Comparison of ENCODE assay signal across 10 cellular contexts in the genomic region with DNA sequence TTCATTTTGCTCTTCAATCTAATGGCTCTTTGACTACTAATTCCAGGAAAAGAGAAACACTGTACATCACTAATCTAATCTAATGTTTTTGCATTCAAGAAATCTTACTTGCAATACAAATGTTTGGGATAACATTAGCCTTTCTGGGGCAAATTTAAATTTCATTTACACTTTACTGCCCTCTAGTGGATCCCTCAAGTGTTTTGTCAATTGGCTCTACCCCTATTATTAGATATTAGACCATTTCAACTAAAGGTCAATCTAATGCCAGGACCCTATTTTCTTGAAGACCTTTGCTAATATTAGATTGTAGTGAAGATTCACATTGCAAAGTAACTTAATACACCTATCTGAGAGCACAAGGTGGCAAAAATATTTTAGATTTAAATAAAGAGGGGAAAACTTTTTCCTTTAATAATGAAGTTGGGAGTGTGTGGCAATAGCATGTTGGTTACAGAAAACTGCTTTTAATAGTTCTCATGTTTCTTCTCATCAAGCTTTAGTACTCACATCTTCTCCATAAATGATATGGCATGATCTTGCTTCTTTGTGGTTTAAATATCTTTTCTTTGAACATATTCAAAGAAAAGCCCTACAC. TPM values are rescaled to one million over a fixed set of nuclear protein-coding genes. Genes with fewer than 3 reads are reported as not detected.
DNase-seq lines count a peak whose midpoint lies in the region; ATAC-seq and TF ChIP-seq lines count a peak whose summit lies in the region.
"Had no signal": no experiment of that assay in that cellular context is flagged by ENCODE, and none has a peak within 500 bp of the region (broad histone marks: within the 10 kb centered on the region; RNA-seq: fewer than 3 reads in every experiment).

No MANE protein-coding gene starts in this region.

- H3K9me3 Mint-ChIP-seq in progenitor cell of endocrine pancreas (ENCODE audit: low read depth) = no peaks in the 10 kb centered on the region
- H3K9me3 Mint-ChIP-seq: dendritic cell treated with granulocyte-macrophage colony-stimulating factor and Interleukin-4, amounts not matched to agents 40 ng/mL and 50 ng/mL, for 4 days had no signal

- H3K36me3 Mint-ChIP-seq in progenitor cell of endocrine pancreas (ENCODE audit: insufficient read depth) = no peaks in the 10 kb centered on the region

- ATAC-seq in GM18909 (IDR thresholded peaks at IDR 0.05; ENCODE audit: poor library complexity, unreplicated experiment) = no peak
- ATAC-seq in HG03175 (IDR thresholded peaks at IDR 0.05; ENCODE audit: unreplicated experiment) = no peak

- peaks cover 7% of the 10 kb centered on the region for H3K4me1 Mint-ChIP-seq in progenitor cell of endocrine pancreas (ENCODE audit: low read depth)

- H3K9me3 ChIP-seq in AG04450 (ENCODE audit: control insufficient read depth, insufficient read depth, low read length) = no peaks in the 10 kb centered on the region; the same call in 1 of the 2 replicates
- H3K9me3 ChIP-seq: HAP-1 had no signal

- H3K27ac ChIP-seq in AG04450 (ENCODE audit: low read depth, low read length) = no peak overlapping the region

- in situ Hi-C loops in GM13977 (cut with MboI; ENCODE audit: low pct_unique_long_range_greater_than_20kb, low sequenced_read_pairs, unreplicated experiment) = no loop called here

- DNase-seq in AG04450 (ENCODE audit: low read depth, low spot score) (no peak), GM13977 (ENCODE audit: low spot score) (peak; percentile 52), OCI-M1 (lab: John Stamatoyannopoulos, UW) (peak; percentile 78), epidermal melanocyte (ENCODE audit: insufficient read length, low spot score) (peak; percentile 74), progenitor cell of endocrine pancreas (ENCODE audit: low spot score, unreplicated experiment) (no peak), HuH-7 (ENCODE audit: low spot score) (no peak)

- POLR2A ChIA-PET in AG04450 (lab: Yijun Ruan, JAX) = no interaction called here

- CTCF ChIA-PET in AG04450 (lab: Charles Lee) = interaction anchor here (0.6 to 6.6 kb wide), 14 partner anchors 9 to 238 kb away, joined by 3 to 35 read pairs (median 4); a partner anchor contains a TSS

- peaks cover 21% of the 10 kb centered on the region for H3K27me3 Mint-ChIP-seq in progenitor cell of endocrine pancreas

- H3K4me3 ChIP-seq in AG04450 (ENCODE audit: low read depth, low read length) = no peak overlapping the region
- H3K4me3 ChIP-seq: HAP-1 had no signal

- no peak overlapping the region for H3K4me3 Mint-ChIP-seq in progenitor cell of endocrine pancreas (ENCODE audit: low read depth)
- H3K4me3 Mint-ChIP-seq: dendritic cell treated with granulocyte-macrophage colony-stimulating factor and Interleukin-4, amounts not matched to agents 40 ng/mL and 50 ng/mL, for 4 days had no signal

- TF ChIP-seq CTCF in AG04450 (IDR thresholded peaks at IDR 0.05; ENCODE audit: low read depth, low read length) (peak; percentile 69), GM13977 (IDR thresholded peaks at IDR 0.05; ENCODE audit: extremely low read depth, insufficient read depth, missing control alignments) (peak; percentile 58), progenitor cell of endocrine pancreas (IDR thresholded peaks at IDR 0.05; ENCODE audit: unreplicated experiment) (peak; percentile 71)

- peaks cover 9% of the 10 kb centered on the region for H3K27me3 ChIP-seq in AG04450 (ENCODE audit: control insufficient read depth, insufficient read depth, low read length)

- no peak overlapping the region for H3K27ac Mint-ChIP-seq in progenitor cell of endocrine pancreas
- H3K27ac Mint-ChIP-seq: dendritic cell treated with granulocyte-macrophage colony-stimulating factor and Interleukin-4, amounts not matched to agents 40 ng/mL and 50 ng/mL, for 4 days had no signal

RNA-seq across cellular contexts. Expression of a gene that starts 5.0 kb away (rescaled TPM):
- polyA plus RNA-seq in AG04450 (2011; rRNA removed) = not detected in 2 replicates
- not detected in 2 replicates for polyA minus RNA-seq in AG04450 (2011; rRNA and poly(A)+ RNA removed)
- total RNA-seq in progenitor cell of endocrine pancreas = 0.17 and 0.20 TPM in 2 replicates

RNA-seq across cellular contexts. Expression of a gene that starts 11.6 kb away (rescaled TPM):
- 17.8 and 18.4 TPM in 2 replicates for polyA plus RNA-seq in AG04450 (2011; rRNA removed)
- 54.0 and 107 TPM in 2 replicates for polyA minus RNA-seq in AG04450 (2011; rRNA and poly(A)+ RNA removed)
- total RNA-seq in progenitor cell of endocrine pancreas = 47.7 and 57.1 TPM in 2 replicates

Comparison
In these comparisons a context has a peak if more than half of its experiments do, and no peak if none do; other contexts are left out.
1. DNase-seq: peak in GM13977 (single experiment), OCI-M1 (single experiment) and epidermal melanocyte (single experiment); none in AG04450 (single experiment), progenitor cell of endocrine pancreas (single experiment) and HuH-7 (single experiment).
2. Peak in every context shown above with its lines, with median percentiles within 50 percentile points of each other: CTCF ChIP-seq.